Comparison of ENCODE assay signal across 14 cellular contexts in genomic region chr17:4854181-4854681, GRCh38. TPM values are rescaled to one million over a fixed set of nuclear protein-coding genes. Genes with fewer than 3 reads are reported as not detected.
DNase-seq lines count a peak whose midpoint lies in the region; ATAC-seq and TF ChIP-seq lines count a peak whose summit lies in the region.
"Had no signal": no experiment of that assay in that cellular context is flagged by ENCODE, and none has a peak within 500 bp of the region (broad histone marks: within the 10 kb centered on the region; RNA-seq: fewer than 3 reads in every experiment).

No MANE protein-coding gene starts in this region.

- TF ChIP-seq POLR2A in sigmoid colon (IDR thresholded peaks at IDR 0.05): no peak

- H3K4me3 ChIP-seq in smooth muscle cell: no peak overlapping the region
- no peak overlapping the region for H3K4me3 ChIP-seq in sigmoid colon
- H3K4me3 ChIP-seq: GM12878, MG63 had no signal

- H3K36me3 Mint-ChIP-seq in activated CD4-positive, alpha-beta T cell treated with anti-CD3 and anti-CD28 coated beads for 36 hours (ENCODE audit: low read depth): peaks cover 7% of the 10 kb centered on the region

- H3K9ac ChIP-seq in smooth muscle cell (ENCODE audit: low read depth): peak overlapping the region; percentile 60

- H3K27me3 ChIP-seq in foreskin keratinocyte (no peaks in the 10 kb centered on the region), smooth muscle cell (ENCODE audit: low read depth) (no peaks in the 10 kb centered on the region), sigmoid colon (no peaks in the 10 kb centered on the region)
- H3K27me3 ChIP-seq: MG63 had no signal

- H3K4me2 ChIP-seq in smooth muscle cell: no peak overlapping the region

- intact Hi-C loops in activated CD4-positive, alpha-beta T cell treated with anti-CD3 and anti-CD28 coated beads for 36 hours (cut with DNase I, micrococcal nuclease): no loop called here
- intact Hi-C loops in sigmoid colon (cut with DNase I): no loop called here

- TF ChIP-seq EP300 in sigmoid colon (IDR thresholded peaks at IDR 0.05): no peak

- no peaks in the 10 kb centered on the region for H3K36me3 ChIP-seq in smooth muscle cell (ENCODE audit: low read depth)
- H3K36me3 ChIP-seq in sigmoid colon: no peaks in the 10 kb centered on the region

- 94% methylated on average over 3 of the region's 3 CpGs for WGBS in smooth muscle cell (ENCODE audit: low lambda C conversion rate)
- 93 to 99% methylated on average over 3 of the region's 3 CpGs for WGBS in sigmoid colon, 2 donors

- no peak for TF ChIP-seq CTCF in RWPE1 (conservative IDR thresholded peaks at IDR 0.05; ENCODE audit: low read depth)
- no peak for TF ChIP-seq CTCF in foreskin keratinocyte (conservative IDR thresholded peaks at IDR 0.05)
- TF ChIP-seq CTCF in smooth muscle cell (IDR thresholded peaks at IDR 0.05; ENCODE audit: borderline replicate concordance, insufficient read depth, poor library complexity, severe bottlenecking): no peak
- TF ChIP-seq CTCF in sigmoid colon (IDR thresholded peaks at IDR 0.05): no peak

- no peaks in the 10 kb centered on the region for H3K27me3 Mint-ChIP-seq in activated CD4-positive, alpha-beta T cell treated with anti-CD3 and anti-CD28 coated beads for 36 hours

- peaks cover 18% of the 10 kb centered on the region for H3K79me2 ChIP-seq in smooth muscle cell (ENCODE audit: low read depth)

- POLR2A ChIA-PET in activated CD4-positive, alpha-beta T cell treated with anti-CD3 and anti-CD28 coated beads for 36 hours (lab: Charles Lee): no interaction called here
- POLR2A ChIA-PET in RWPE1 (lab: Yijun Ruan, JAX; ENCODE audit: low non-redundant PET): no interaction called here

- H3K4me1 ChIP-seq in foreskin keratinocyte (peaks cover 52% of the 10 kb centered on the region), smooth muscle cell (ENCODE audit: low read depth) (peaks cover 24% of the 10 kb centered on the region), sigmoid colon (peaks cover 0 to 25% (median 24%) of the 10 kb centered on the region in 4 donors)

- H3K9me3 Mint-ChIP-seq in activated CD4-positive, alpha-beta T cell treated with anti-CD3 and anti-CD28 coated beads for 36 hours (ENCODE audit: low read depth): no peaks in the 10 kb centered on the region

- DNase-seq in activated CD4-positive, alpha-beta T cell treated with anti-CD3 and anti-CD28 coated beads for 36 hours: no peak
- no peak for DNase-seq in activated CD4-positive, alpha-beta T cell treated with anti-CD3 and anti-CD28 coated beads for 1 hour
- DNase-seq in RWPE1 (ENCODE audit: low spot score) (peak; percentile 88), foreskin keratinocyte (peak; percentile 96 to 99), smooth muscle cell (lab: John Stamatoyannopoulos, UW; ENCODE audit: unreplicated experiment) (no peak), sigmoid colon (no peak), HuH-7 (ENCODE audit: low spot score) (no peak), Kasumi-1 (lab: John Stamatoyannopoulos, UW) (no peak)
- DNase-seq: AML-193; amniotic stem cell; MG63; stimulated activated naive CD8-positive, alpha-beta T cell treated with anti-CD3 and anti-CD28 coated beads, Interleukin-15, Interleukin-2, amounts not matched to agents 100 U/mL and 50 U/mL, for 24 hours had no signal

- H3K27ac Mint-ChIP-seq in activated CD4-positive, alpha-beta T cell treated with anti-CD3 and anti-CD28 coated beads for 36 hours: peak overlapping the region; percentile 9

- H3K9me3 ChIP-seq in smooth muscle cell (replicated peaks; ENCODE audit: low read depth): no peaks in the 10 kb centered on the region
- H3K9me3 ChIP-seq in sigmoid colon: no peaks in the 10 kb centered on the region
- H3K9me3 ChIP-seq: MG63 had no signal

- H3F3A ChIP-seq in smooth muscle cell (ENCODE audit: low read depth): peaks cover 2% of the 10 kb centered on the region

- H4K20me1 ChIP-seq in smooth muscle cell (ENCODE audit: low read depth): peaks cover 67% of the 10 kb centered on the region

- ATAC-seq in activated CD4-positive, alpha-beta T cell treated with anti-CD3 and anti-CD28 coated beads for 36 hours: no peak
- peak; percentile 49 for ATAC-seq in foreskin keratinocyte
- ATAC-seq: GM12878; stimulated activated naive CD8-positive, alpha-beta T cell treated with anti-CD3 and anti-CD28 coated beads, Interleukin-15, Interleukin-2, amounts not matched to agents 100 U/mL and 50 U/mL, for 24 hours had no signal

- CTCF ChIA-PET in activated CD4-positive, alpha-beta T cell treated with anti-CD3 and anti-CD28 coated beads for 36 hours (lab: Charles Lee): interaction anchor here (1.0 kb wide), 1 partner anchor 30 kb away, joined by 3 read pairs; no protein-coding TSS in a partner anchor
- CTCF ChIA-PET in RWPE1 (lab: Yijun Ruan, JAX): no interaction called here

- H3K27ac ChIP-seq in RWPE1 (peak overlapping the region; percentile 99), foreskin keratinocyte (peak overlapping the region; percentile 95), smooth muscle cell (ENCODE audit: low read depth) (peak overlapping the region; percentile 86), sigmoid colon (no peak overlapping the region)

- H2AFZ ChIP-seq in smooth muscle cell (ENCODE audit: low read depth): no peak overlapping the region

- no peak overlapping the region for H3K4me3 Mint-ChIP-seq in activated CD4-positive, alpha-beta T cell treated with anti-CD3 and anti-CD28 coated beads for 36 hours

- peaks cover 30% of the 10 kb centered on the region for H3K4me1 Mint-ChIP-seq in activated CD4-positive, alpha-beta T cell treated with anti-CD3 and anti-CD28 coated beads for 36 hours

RNA-seq across cellular contexts. Expression of gene MINK1, which starts 21.1 kb away (rescaled TPM):
- 10 to 100 TPM; 48.2 to 57.7 TPM for total RNA-seq in activated CD4-positive, alpha-beta T cell treated with anti-CD3 and anti-CD28 coated beads for 36 hours
- total RNA-seq in foreskin keratinocyte (81.5 and 85.5 TPM in 2 replicates), smooth muscle cell (25.3 and 26.6 TPM in 2 replicates), sigmoid colon (10 to 100 TPM; 17.1 to 43.8 (median 21.0) TPM)
- polyA plus RNA-seq in foreskin keratinocyte (51.5 and 53.7 TPM in 2 replicates), smooth muscle cell (26.8 and 40.3 TPM in 2 replicates), sigmoid colon (100 to 1,000 TPM in 1 of 3 donors, 10 to 100 TPM in 2; 45.0 to 117 (median 63.8) TPM)

RNA-seq across cellular contexts. Expression of gene C17orf107, which starts 45.1 kb away (rescaled TPM):
- total RNA-seq in activated CD4-positive, alpha-beta T cell treated with anti-CD3 and anti-CD28 coated beads for 36 hours: 1 to 10 TPM; 2.6 to 2.8 TPM
- total RNA-seq in foreskin keratinocyte (0.78 and 1.7 TPM in 2 replicates), smooth muscle cell (5.0 and 9.9 TPM in 2 replicates), sigmoid colon (1 to 10 TPM in 1 of 4 donors, under 1 TPM in 3; 0.68 to 2.8 (median 0.85) TPM)
- polyA plus RNA-seq in foreskin keratinocyte (0.38 and 0.91 TPM in 2 replicates), smooth muscle cell (10.7 and 14.1 TPM in 2 replicates), sigmoid colon (1 to 10 TPM in 1 of 3 donors, under 1 TPM in 2; under 0.01 to 1.7 (median 0.69) TPM)

RNA-seq across cellular contexts. Expression of gene PLD2, which starts 47.3 kb away (rescaled TPM):
- 10 to 100 TPM; 12.3 to 14.1 TPM for total RNA-seq in activated CD4-positive, alpha-beta T cell treated with anti-CD3 and anti-CD28 coated beads for 36 hours
- total RNA-seq in foreskin keratinocyte (27.9 and 31.6 TPM in 2 replicates), smooth muscle cell (19.9 and 20.3 TPM in 2 replicates), sigmoid colon (10 to 100 TPM in 3 of 4 donors, 1 to 10 TPM in 1; 9.3 to 20.5 (median 12.3) TPM)
- polyA plus RNA-seq in foreskin keratinocyte (20.4 and 22.8 TPM in 2 replicates), smooth muscle cell (9.9 and 26.4 TPM in 2 replicates), sigmoid colon (10 to 100 TPM in 1 of 3 donors, 1 to 10 TPM in 2; 6.0 to 18.0 (median 7.9) TPM)

RNA-seq across cellular contexts. Expression of gene CHRNE, which starts 48.7 kb away (rescaled TPM):
- total RNA-seq in activated CD4-positive, alpha-beta T cell treated with anti-CD3 and anti-CD28 coated beads for 36 hours: under 1 TPM; 0.59 to 0.84 TPM
- total RNA-seq in foreskin keratinocyte (not detected in 2 replicates), smooth muscle cell (1.7 and 4.3 TPM in 2 replicates), sigmoid colon (under 1 TPM in 3 of 4 donors, not detected in 1; 0.49 to 0.55 (median 0.54) TPM)
- polyA plus RNA-seq in foreskin keratinocyte (0.04 and 0.06 TPM in 2 replicates), smooth muscle cell (0.83 and 2.7 TPM in 2 replicates), sigmoid colon (under 1 TPM in 2 of 3 donors, not detected in 1; 0.46 to 0.57 TPM)
- total RNA-seq: RPMI7951 had no signal

Comparison
In these comparisons a context has a peak if more than half of its experiments do, and no peak if none do; other contexts are left out.
1. DNase-seq: peak in RWPE1 (single experiment) and foreskin keratinocyte (2 of 2); none in activated CD4-positive, alpha-beta T cell treated with anti-CD3 and anti-CD28 coated beads for 36 hours (single experiment), activated CD4-positive, alpha-beta T cell treated with anti-CD3 and anti-CD28 coated beads for 1 hour (single experiment), smooth muscle cell (single experiment), sigmoid colon (single experiment), HuH-7 (single experiment) and Kasumi-1 (0 of 2).
2. H3K27ac ChIP-seq: peak in RWPE1 (single experiment), foreskin keratinocyte (single experiment) and smooth muscle cell (single experiment); none in sigmoid colon (0 of 4).